Comparison of ENCODE assay signal across 11 cellular contexts in the genomic region with DNA sequence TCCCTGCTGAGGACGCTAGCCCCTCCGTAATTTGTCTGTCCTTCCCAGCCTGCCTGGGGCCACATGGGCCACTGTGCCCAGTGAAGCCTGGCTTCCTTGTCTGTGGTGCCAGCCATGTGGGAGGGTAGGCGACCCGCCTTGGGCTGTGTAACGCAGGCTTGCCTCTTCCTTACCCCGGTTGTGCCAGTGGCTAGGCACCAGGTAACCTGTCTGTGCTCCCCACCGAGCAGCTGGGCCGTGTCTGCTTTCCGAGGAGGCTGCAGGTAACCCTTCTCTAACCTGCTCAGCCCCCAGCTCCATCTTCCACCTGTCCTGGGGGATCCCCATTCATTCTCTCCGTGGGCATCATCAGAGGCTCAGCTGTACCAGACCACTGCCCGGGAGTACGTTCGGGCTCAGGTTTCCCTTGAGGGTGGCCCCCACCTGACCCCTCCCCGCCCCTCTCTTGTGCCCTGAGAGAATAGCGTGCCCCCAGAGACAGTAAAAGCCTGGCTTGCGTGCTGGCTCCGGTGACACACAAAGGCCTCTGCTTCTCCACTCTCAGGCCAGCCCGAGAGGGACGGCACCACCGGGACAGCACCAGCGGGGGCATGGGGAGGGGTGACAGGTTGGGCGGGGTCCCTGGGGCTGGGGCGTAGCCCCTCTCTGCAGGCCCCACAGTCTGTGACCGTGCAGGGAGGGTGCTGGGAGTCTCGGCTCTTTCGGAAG.
DNase-seq lines count a peak whose midpoint lies in the region; ATAC-seq and TF ChIP-seq lines count a peak whose summit lies in the region.
"Had no signal": no experiment of that assay in that cellular context is flagged by ENCODE, and none has a peak within 500 bp of the region (broad histone marks: within the 10 kb centered on the region; RNA-seq: fewer than 3 reads in every experiment).

No MANE protein-coding gene starts in this region.

- no peak overlapping the region for H3K4ac ChIP-seq in mesendoderm (ENCODE audit: low read depth, low read length)

- POLR2A ChIA-PET in WTC11 (lab: Charles Lee): no interaction called here

- H3K18ac ChIP-seq in mesendoderm (ENCODE audit: low read length): no peak overlapping the region

- TF ChIP-seq CTCF in WTC11 (IDR thresholded peaks at IDR 0.05): no peak
- TF ChIP-seq CTCF in endodermal cell (conservative IDR thresholded peaks at IDR 0.05): no peak
- TF ChIP-seq CTCF in stomach (IDR thresholded peaks at IDR 0.05): no peak

- H3K4me1 ChIP-seq in endodermal cell (ENCODE audit: control insufficient read depth, insufficient read depth, low read length) (peaks cover 7% of the 10 kb centered on the region), mesendoderm (ENCODE audit: control insufficient read depth, low read depth, low read length) (no peaks in the 10 kb centered on the region), stomach (peaks cover 20 to 43% (median 28%) of the 10 kb centered on the region in 4 donors)

- H4K5ac ChIP-seq in mesendoderm (ENCODE audit: low read length): no peak overlapping the region

- H3K9ac ChIP-seq in endodermal cell (ENCODE audit: extremely low read depth, low read length, poor library complexity, severe bottlenecking): no peak overlapping the region
- no peak overlapping the region for H3K9ac ChIP-seq in mesendoderm (ENCODE audit: low read length)

- H3K27ac ChIP-seq in endodermal cell (ENCODE audit: low read depth, low read length) (peak overlapping the region; percentile 44), mesendoderm (ENCODE audit: low read depth, low read length) (no peak overlapping the region), stomach (peak overlapping the region; percentile 5 to 87 (median 58))
- H3K27ac ChIP-seq: left lung had no signal

- H3K4me1 Mint-ChIP-seq in WTC11: peaks cover 17% of the 10 kb centered on the region
- H3K4me1 Mint-ChIP-seq in endodermal cell: peaks cover 10% of the 10 kb centered on the region

- 85 to 90% methylated on average over 14 to 26 of the region's 26 CpGs for WGBS in endodermal cell (ENCODE audit: insufficient coverage in 1 of 2, insufficient read length in 1 of 2), 2 experiments
- no CpG with 5 or more reads among the region's 26 CpGs for WGBS in mesendoderm (ENCODE audit: extremely low coverage, insufficient coverage, low lambda C conversion rate)
- WGBS in stomach, 5 donors: 62 to 74% (median 68%) methylated on average over 20 to 26 of the region's 26 CpGs

- no peak for TF ChIP-seq POLR2A in stomach (IDR thresholded peaks at IDR 0.05)

- no peaks in the 10 kb centered on the region for H3K36me3 ChIP-seq in endodermal cell (ENCODE audit: control insufficient read depth, insufficient read depth, low read length)
- H3K36me3 ChIP-seq in mesendoderm (ENCODE audit: control insufficient read depth, insufficient read depth, low read length): no peaks in the 10 kb centered on the region
- no peaks in the 10 kb centered on the region for H3K36me3 ChIP-seq in stomach
- H3K36me3 ChIP-seq: HAP-1, left lung had no signal

- H3K4me3 Mint-ChIP-seq in WTC11 (no peak overlapping the region), endodermal cell (no peak overlapping the region)

- H3K36me3 Mint-ChIP-seq in WTC11 (no peaks in the 10 kb centered on the region), endodermal cell (ENCODE audit: low read depth) (no peaks in the 10 kb centered on the region)

- CTCF ChIA-PET in WTC11 (lab: Charles Lee): no interaction called here

- H3K4me3 ChIP-seq in endodermal cell (ENCODE audit: low read length): no peak overlapping the region
- no peak overlapping the region for H3K4me3 ChIP-seq in mesendoderm (ENCODE audit: low read length)
- H3K4me3 ChIP-seq in stomach: no peak overlapping the region
- H3K4me3 ChIP-seq: HAP-1, left lung had no signal

- H2BK5ac ChIP-seq in mesendoderm (ENCODE audit: low read length): no peak overlapping the region

- ATAC-seq in WTC11 (no peak; the same call in 1 of the 2 replicates), HG02884 (IDR thresholded peaks at IDR 0.05; ENCODE audit: unreplicated experiment) (no peak)

- no peak overlapping the region for H4K8ac ChIP-seq in mesendoderm (ENCODE audit: low read depth, low read length)

- peaks cover 75% of the 10 kb centered on the region for H3K27me3 Mint-ChIP-seq in WTC11 (ENCODE audit: low read depth)
- H3K27me3 Mint-ChIP-seq in endodermal cell (ENCODE audit: insufficient read depth): peaks cover 64% of the 10 kb centered on the region

- H3K9me3 Mint-ChIP-seq in WTC11: no peaks in the 10 kb centered on the region
- H3K9me3 Mint-ChIP-seq in endodermal cell: peaks cover 3% of the 10 kb centered on the region

- no peak overlapping the region for H2BK120ac ChIP-seq in mesendoderm (ENCODE audit: low read depth, low read length)

- H3K9me3 ChIP-seq in endodermal cell (ENCODE audit: control insufficient read depth, low read length) (no peaks in the 10 kb centered on the region), stomach (no peaks in the 10 kb centered on the region)
- H3K9me3 ChIP-seq: HAP-1, left lung had no signal

- H3K27me3 ChIP-seq in endodermal cell (ENCODE audit: control insufficient read depth, insufficient read depth, low read length, poor library complexity, severe bottlenecking) (no peaks in the 10 kb centered on the region), mesendoderm (ENCODE audit: insufficient read depth, low read length, poor library complexity) (no peaks in the 10 kb centered on the region), stomach (no peaks in the 10 kb centered on the region)
- H3K27me3 ChIP-seq: left lung had no signal

- H2BK15ac ChIP-seq in mesendoderm (replicated peaks; ENCODE audit: low read depth): no peak overlapping the region

- DNase-seq in WTC11 (ENCODE audit: low spot score): peak; percentile 14
- DNase-seq in endodermal cell: peak; percentile 47
- DNase-seq in mesendoderm: no peak
- DNase-seq in stomach: peak; percentile 25
- DNase-seq in amygdala (lab: John Stamatoyannopoulos, UW): no peak
- DNase-seq in hepatic stellate cell (ENCODE audit: low spot score): no peak
- DNase-seq: KBM-7, NCI-H2081 had no signal

- no peaks in the 10 kb centered on the region for H3K79me1 ChIP-seq in mesendoderm (ENCODE audit: low read length)

- H3K79me2 ChIP-seq in mesendoderm (ENCODE audit: control insufficient read depth, insufficient read depth, low read length): no peaks in the 10 kb centered on the region

- intact Hi-C loops in stomach (cut with DNase I; ENCODE audit: low total_unique reads): no loop called here

- no peak overlapping the region for H2AK5ac ChIP-seq in mesendoderm (ENCODE audit: low read length)

- no peak overlapping the region for H3K23ac ChIP-seq in mesendoderm (ENCODE audit: low read length)

- H3K27ac Mint-ChIP-seq in WTC11 (no peak overlapping the region), endodermal cell (no peak overlapping the region)

- no peak overlapping the region for H3K4me2 ChIP-seq in mesendoderm (ENCODE audit: low read length)

- TF ChIP-seq EP300 in stomach (IDR thresholded peaks at IDR 0.05): no peak

- peak overlapping the region; percentile 22 for H3K56ac ChIP-seq in mesendoderm (ENCODE audit: low read length)

TF ChIP-seq in WTC11, 78 proteins besides CTCF, POLR2A, EP300 and RAD21:
- no peak for TF ChIP-seq ESRRA (CRISPR knock-in tag; IDR thresholded peaks at IDR 0.05; ENCODE audit: borderline replicate concordance)
- no peak for TF ChIP-seq ZNF317 (CRISPR knock-in tag; IDR thresholded peaks at IDR 0.05; ENCODE audit: borderline replicate concordance, low read depth)
- TF ChIP-seq JAZF1 (CRISPR knock-in tag; IDR thresholded peaks at IDR 0.05): no peak
- TF ChIP-seq, protein P1, sequence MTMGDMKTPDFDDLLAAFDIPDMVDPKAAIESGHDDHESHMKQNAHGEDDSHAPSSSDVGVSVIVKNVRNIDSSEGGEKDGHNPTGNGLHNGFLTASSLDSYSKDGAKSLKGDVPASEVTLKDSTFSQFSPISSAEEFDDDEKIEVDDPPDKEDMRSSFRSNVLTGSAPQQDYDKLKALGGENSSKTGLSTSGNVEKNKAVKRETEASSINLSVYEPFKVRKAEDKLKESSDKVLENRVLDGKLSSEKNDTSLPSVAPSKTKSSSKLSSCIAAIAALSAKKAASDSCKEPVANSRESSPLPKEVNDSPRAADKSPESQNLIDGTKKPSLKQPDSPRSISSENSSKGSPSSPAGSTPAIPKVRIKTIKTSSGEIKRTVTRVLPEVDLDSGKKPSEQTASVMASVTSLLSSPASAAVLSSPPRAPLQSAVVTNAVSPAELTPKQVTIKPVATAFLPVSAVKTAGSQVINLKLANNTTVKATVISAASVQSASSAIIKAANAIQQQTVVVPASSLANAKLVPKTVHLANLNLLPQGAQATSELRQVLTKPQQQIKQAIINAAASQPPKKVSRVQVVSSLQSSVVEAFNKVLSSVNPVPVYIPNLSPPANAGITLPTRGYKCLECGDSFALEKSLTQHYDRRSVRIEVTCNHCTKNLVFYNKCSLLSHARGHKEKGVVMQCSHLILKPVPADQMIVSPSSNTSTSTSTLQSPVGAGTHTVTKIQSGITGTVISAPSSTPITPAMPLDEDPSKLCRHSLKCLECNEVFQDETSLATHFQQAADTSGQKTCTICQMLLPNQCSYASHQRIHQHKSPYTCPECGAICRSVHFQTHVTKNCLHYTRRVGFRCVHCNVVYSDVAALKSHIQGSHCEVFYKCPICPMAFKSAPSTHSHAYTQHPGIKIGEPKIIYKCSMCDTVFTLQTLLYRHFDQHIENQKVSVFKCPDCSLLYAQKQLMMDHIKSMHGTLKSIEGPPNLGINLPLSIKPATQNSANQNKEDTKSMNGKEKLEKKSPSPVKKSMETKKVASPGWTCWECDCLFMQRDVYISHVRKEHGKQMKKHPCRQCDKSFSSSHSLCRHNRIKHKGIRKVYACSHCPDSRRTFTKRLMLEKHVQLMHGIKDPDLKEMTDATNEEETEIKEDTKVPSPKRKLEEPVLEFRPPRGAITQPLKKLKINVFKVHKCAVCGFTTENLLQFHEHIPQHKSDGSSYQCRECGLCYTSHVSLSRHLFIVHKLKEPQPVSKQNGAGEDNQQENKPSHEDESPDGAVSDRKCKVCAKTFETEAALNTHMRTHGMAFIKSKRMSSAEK (CRISPR knock-in tag; IDR thresholded peaks at IDR 0.05; ENCODE audit: borderline replicate concordance): no peak
- no peak for TF ChIP-seq FOXP1 (CRISPR knock-in tag; IDR thresholded peaks at IDR 0.05; ENCODE audit: borderline replicate concordance)

Comparison
In these comparisons a context has a peak if more than half of its experiments do, and no peak if none do; other contexts are left out.
1. DNase-seq: peak in WTC11 (single experiment), endodermal cell (single experiment) and stomach (single experiment); none in mesendoderm (single experiment), amygdala (0 of 56) and hepatic stellate cell (single experiment).